In the genomic region with DNA sequence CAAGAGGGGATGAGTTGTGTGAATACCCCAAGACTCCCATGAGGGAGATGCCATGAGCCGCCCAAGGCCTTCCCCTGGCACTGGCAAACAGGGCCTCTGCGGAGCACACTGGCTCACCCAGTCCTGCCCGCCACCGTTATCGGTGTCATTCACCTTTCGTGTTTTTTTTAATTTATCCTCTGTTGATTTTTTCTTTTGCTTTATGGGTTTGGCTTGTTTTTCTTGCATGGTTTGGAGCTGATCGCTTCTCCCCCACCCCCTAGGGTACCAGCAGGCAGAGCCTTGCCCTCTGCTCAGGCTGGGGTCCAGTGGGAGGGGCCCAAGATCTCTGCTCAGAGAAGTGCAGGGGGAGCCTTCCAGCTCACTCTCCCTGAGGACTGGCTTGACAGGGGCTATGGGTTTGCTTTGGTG, we compare ENCODE assay signal across 7 cellular contexts. TPM values are rescaled to one million over a fixed set of nuclear protein-coding genes. Genes with fewer than 3 reads are reported as not detected.
A peak's percentile ranks its signal among the peaks of the same experiment; 100 is the strongest.
DNase-seq lines count a peak whose midpoint lies in the region; ATAC-seq, FAIRE-seq and TF ChIP-seq lines count a peak whose summit lies in the region.
"Not testable (repeated sequence)": the region's sequence is repeated elsewhere in the genome, so short reads cannot be mapped to it uniquely, and the experiment has no call there.

No MANE protein-coding gene starts in this region.

- intact Hi-C loops in kidney (cut with DNase I); transverse colon (cut with DNase I; ENCODE audit: low total_unique reads): not testable (repeated sequence)
- intact Hi-C loops in psoas muscle (cut with DNase I) = loop anchor here (5.0 to 10.0 kb wide), 4 partner anchors 60 to 200 kb away; partner anchors contain the start of gene KCNJ12 (in 1 of the 2)

- CTCF ChIA-PET in RWPE1 (lab: Yijun Ruan, JAX) = not testable (repeated sequence)

- H3K27ac ChIP-seq in RWPE1 = peak overlapping the region; percentile 21; the same call in 1 of the 2 replicates
- not testable (repeated sequence) for H3K27ac ChIP-seq in coronary artery; kidney (ENCODE audit: low read depth in 2 of 2, low read length in 2 of 2); psoas muscle
- H3K27ac ChIP-seq in transverse colon = peak overlapping the region; percentile 47 to 59 (median 58)

- not testable (repeated sequence) for TF ChIP-seq POLR2A in transverse colon (IDR thresholded peaks at IDR 0.05)

- WGBS in psoas muscle, 3 donors = 82 to 92% (median 86%) methylated on average over 7 of the region's 7 CpGs
- WGBS in transverse colon (ENCODE audit: low coverage in 1 of 2), 2 donors = 59% methylated on average over 7 of the region's 7 CpGs; no CpG with 5 or more reads in 1 of the 2 donors

- DNase-seq in RWPE1 (ENCODE audit: low spot score); activated naive CD4-positive, alpha-beta T cell treated with anti-CD3 and anti-CD28 coated beads, Interleukin-2, amount 50 U/mL, for 72 hours (ENCODE audit: low spot score in 2 of 2); transverse colon: not testable (repeated sequence)
- DNase-seq in coronary artery (ENCODE audit: low spot score) = peak; percentile 59
- DNase-seq in kidney = peak; percentile 56
- peak; percentile 64 for DNase-seq in mesenteric fat pad (ENCODE audit: low spot score)
- peak; percentile 10 to 42 for DNase-seq in psoas muscle

- not testable (repeated sequence) for H3K36me3 Mint-ChIP-seq in activated naive CD4-positive, alpha-beta T cell treated with anti-CD3 and anti-CD28 coated beads, Interleukin-2, amount 50 U/mL, for 72 hours

- H3K4me1 ChIP-seq in kidney (ENCODE audit: control insufficient read depth in 1 of 2, insufficient read depth in 1 of 2, low read depth in 1 of 2, low read length in 2 of 2); psoas muscle: not testable (repeated sequence)
- peaks cover 0 to 22% (median 14%) of the 10 kb centered on the region in 4 donors for H3K4me1 ChIP-seq in transverse colon

- not testable (repeated sequence) for FAIRE-seq in kidney (lab: Jason Lieb, UNC)

- in situ Hi-C loops in transverse colon (cut with MboI; ENCODE audit: low pct_ligation_motif_present in 1 of 4, low pct_unique_long_range_greater_than_20kb in 1 of 4, low sequenced_read_pairs in 3 of 4) = loop anchor here (10.0 to 25.0 kb wide), 4 partner anchors 60 to 473 kb away; partner anchors contain the start of gene NATD1 (in 1 of the 4)

- H3K9me3 Mint-ChIP-seq in activated naive CD4-positive, alpha-beta T cell treated with anti-CD3 and anti-CD28 coated beads, Interleukin-2, amount 50 U/mL, for 72 hours = not testable (repeated sequence)

- TF ChIP-seq EP300 in transverse colon (IDR thresholded peaks at IDR 0.05; ENCODE audit: low read depth) = not testable (repeated sequence)

- H3K4me3 ChIP-seq in coronary artery; kidney (ENCODE audit: low read length in 2 of 2); psoas muscle; transverse colon: not testable (repeated sequence)

- not testable (repeated sequence) for H3K9ac ChIP-seq in kidney (ENCODE audit: low read length in 2 of 2)

- POLR2A ChIA-PET in RWPE1 (lab: Yijun Ruan, JAX; ENCODE audit: low non-redundant PET) = not testable (repeated sequence)

- ATAC-seq in activated naive CD4-positive, alpha-beta T cell treated with anti-CD3 and anti-CD28 coated beads, Interleukin-2, amount 50 U/mL, for 72 hours; psoas muscle: not testable (repeated sequence)

- H3K9me3 ChIP-seq in kidney (ENCODE audit: control insufficient read depth in 1 of 2, low read length in 2 of 2); psoas muscle; transverse colon: not testable (repeated sequence)

- H3K36me3 ChIP-seq in kidney (ENCODE audit: control insufficient read depth in 1 of 2, insufficient read depth in 2 of 2, low read length in 2 of 2); transverse colon: not testable (repeated sequence)
- H3K36me3 ChIP-seq in psoas muscle (ENCODE audit: insufficient read depth in 1 of 2, low read depth in 1 of 2) = peaks cover 0 to 46% of the 10 kb centered on the region in 2 donors

- TF ChIP-seq CTCF in RWPE1 (conservative IDR thresholded peaks at IDR 0.05; ENCODE audit: low read depth); coronary artery (IDR thresholded peaks at IDR 0.05); kidney (IDR thresholded peaks at IDR 0.05; ENCODE audit: borderline replicate concordance, extremely low read depth, insufficient read depth); psoas muscle (IDR thresholded peaks at IDR 0.05); transverse colon (IDR thresholded peaks at IDR 0.05): not testable (repeated sequence)

- H3K27me3 ChIP-seq in psoas muscle (ENCODE audit: insufficient read depth in 3 of 3, low read length in 2 of 3); transverse colon: not testable (repeated sequence)

- peak overlapping the region; percentile 18 to 65 for H3K27ac Mint-ChIP-seq in activated naive CD4-positive, alpha-beta T cell treated with anti-CD3 and anti-CD28 coated beads, Interleukin-2, amount 50 U/mL, for 72 hours

RNA-seq across cellular contexts. Expression of gene MAP2K3, which starts 30.2 kb away (rescaled TPM):
- 100 to 1,000 TPM; 101 to 130 TPM for total RNA-seq in activated naive CD4-positive, alpha-beta T cell treated with anti-CD3 and anti-CD28 coated beads, Interleukin-2, amount 50 U/mL, for 72 hours
- total RNA-seq in kidney (44.0 TPM), mesenteric fat pad (103 TPM), psoas muscle (100 to 1,000 TPM in 2 of 4 donors, 10 to 100 TPM in 2; 64.4 to 126 (median 107) TPM), transverse colon (100 to 1,000 TPM in 1 of 4 donors, 10 to 100 TPM in 3; 44.4 to 148 (median 59.6) TPM)
- polyA plus RNA-seq in kidney (ENCODE audit: insufficient read depth, low read depth, low replicate concordance) (40.1 TPM), psoas muscle (100 to 1,000 TPM in 2 of 3 donors, 10 to 100 TPM in 1; 86.3 to 229 (median 146) TPM)
